ENCODE assay signal across 14 cellular contexts in the genomic region with DNA sequence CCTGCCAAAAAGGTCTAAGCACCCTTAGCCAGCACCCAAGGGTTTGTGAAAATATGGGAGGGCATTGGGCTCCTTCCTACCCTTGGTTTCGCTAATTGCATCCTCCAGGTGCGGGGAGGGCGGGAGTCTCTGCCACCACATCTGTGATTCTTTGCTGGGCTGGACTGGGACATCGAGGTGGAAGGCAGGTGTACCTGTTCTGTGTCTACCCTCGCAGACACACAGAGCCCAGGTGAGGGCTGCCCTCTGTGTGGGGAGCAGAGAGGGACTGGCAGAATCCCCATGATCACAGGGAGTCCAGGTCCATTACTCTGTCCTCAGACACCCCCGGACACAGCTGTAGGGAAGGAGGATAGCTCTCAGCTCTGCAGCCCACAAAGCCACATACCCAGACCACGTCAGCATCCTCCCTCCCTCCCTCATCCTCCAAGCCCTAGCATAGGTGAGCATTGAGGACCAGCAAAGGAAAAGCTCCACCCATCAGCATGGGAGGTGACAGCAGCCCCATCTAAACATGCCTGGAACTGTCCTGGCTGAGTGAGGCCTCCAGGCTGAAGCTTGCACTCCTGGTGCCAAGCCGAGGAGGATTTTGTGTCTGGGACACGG. TPM values are rescaled to one million over a fixed set of nuclear protein-coding genes. Genes with fewer than 3 reads are reported as not detected.
DNase-seq lines count a peak whose midpoint lies in the region; ATAC-seq and TF ChIP-seq lines count a peak whose summit lies in the region.
"Had no signal": no experiment of that assay in that cellular context is flagged by ENCODE, and none has a peak within 500 bp of the region (broad histone marks: within the 10 kb centered on the region; RNA-seq: fewer than 3 reads in every experiment).

No MANE protein-coding gene starts in this region.

- peaks cover 53% of the 10 kb centered on the region for H3K4me1 Mint-ChIP-seq in activated CD4-positive, alpha-beta memory T cell treated with anti-CD3 and anti-CD28 coated beads, Interleukin-2, amount 10 ng/mL, durations not matched to agents 7 days and 5 days

- intact Hi-C loops in vagina (cut with DNase I), result no loop called here

- peak; percentile 5 for TF ChIP-seq CTCF in foreskin keratinocyte (conservative IDR thresholded peaks at IDR 0.05)
- TF ChIP-seq CTCF in vagina (IDR thresholded peaks at IDR 0.05), result no peak

- no peaks in the 10 kb centered on the region for H3K36me3 Mint-ChIP-seq in activated CD4-positive, alpha-beta memory T cell treated with anti-CD3 and anti-CD28 coated beads, Interleukin-2, amount 10 ng/mL, durations not matched to agents 7 days and 5 days (ENCODE audit: low read depth)

- H3K27me3 ChIP-seq in foreskin keratinocyte, result no peaks in the 10 kb centered on the region
- H3K27me3 ChIP-seq in vagina, result no peaks in the 10 kb centered on the region
- H3K27me3 ChIP-seq: spleen had no signal

- no peak for TF ChIP-seq POLR2A in vagina (IDR thresholded peaks at IDR 0.05)

- H3K27me3 Mint-ChIP-seq in activated CD4-positive, alpha-beta memory T cell treated with anti-CD3 and anti-CD28 coated beads, Interleukin-2, amount 10 ng/mL, durations not matched to agents 7 days and 5 days, result no peaks in the 10 kb centered on the region

- peak overlapping the region; percentile 58 for H3K4me3 Mint-ChIP-seq in activated CD4-positive, alpha-beta memory T cell treated with anti-CD3 and anti-CD28 coated beads, Interleukin-2, amount 10 ng/mL, durations not matched to agents 7 days and 5 days
- H3K4me3 Mint-ChIP-seq: nephron had no signal

- POLR2A ChIA-PET in activated CD4-positive, alpha-beta memory T cell treated with anti-CD3 and anti-CD28 coated beads, Interleukin-2, amount 10 ng/mL, durations not matched to agents 7 days and 5 days (lab: Charles Lee), result interaction anchor here (0.7 to 1.5 kb wide), 10 partner anchors 9 to 206 kb away, joined by 3 to 6 read pairs (median 4); partner anchors contain the start of gene PPP1CB

- no peak overlapping the region for H3K4me3 ChIP-seq in vagina
- H3K4me3 ChIP-seq: spleen had no signal

- CTCF ChIA-PET in activated CD4-positive, alpha-beta memory T cell treated with anti-CD3 and anti-CD28 coated beads, Interleukin-2, amount 10 ng/mL, durations not matched to agents 7 days and 5 days (lab: Charles Lee), result interaction anchor here (0.6 to 1.5 kb wide), 6 partner anchors 9 to 207 kb away, joined by 3 to 8 read pairs (median 3); partner anchors contain the start of gene PPP1CB

- no peaks in the 10 kb centered on the region for H3K9me3 Mint-ChIP-seq in activated CD4-positive, alpha-beta memory T cell treated with anti-CD3 and anti-CD28 coated beads, Interleukin-2, amount 10 ng/mL, durations not matched to agents 7 days and 5 days
- H3K9me3 Mint-ChIP-seq: nephron had no signal

- H3K27ac Mint-ChIP-seq in activated CD4-positive, alpha-beta memory T cell treated with anti-CD3 and anti-CD28 coated beads, Interleukin-2, amount 10 ng/mL, durations not matched to agents 7 days and 5 days, result peak overlapping the region; percentile 86
- H3K27ac Mint-ChIP-seq: nephron had no signal

- H3K27ac ChIP-seq in foreskin keratinocyte (no peak overlapping the region), vagina (no peak overlapping the region)
- H3K27ac ChIP-seq: WERI-Rb-1 had no signal

- DNase-seq in activated T-cell treated with anti-CD3 and anti-CD28 coated beads for 48 hours (ENCODE audit: low read depth), result peak; percentile 12
- DNase-seq in activated T-cell treated with anti-CD3 and anti-CD28 coated beads for 4 hours, result no peak
- DNase-seq in activated CD4-positive, alpha-beta memory T cell treated with anti-CD3 and anti-CD28 coated beads, Interleukin-2, amount 10 ng/mL, durations not matched to agents 7 days and 5 days, result peak; percentile 82
- peak; percentile 86 to 92 for DNase-seq in foreskin keratinocyte
- peak; percentile 51 for DNase-seq in stimulated activated CD8-positive, alpha-beta memory T cell treated with anti-CD3 and anti-CD28 coated beads, Interleukin-4, amount 100 ng/mL, for 48 hours
- DNase-seq in vagina (ENCODE audit: extremely low spot score in 2 of 2), result no peak
- DNase-seq in pons (ENCODE audit: low spot score), result no peak
- DNase-seq in DMS79 treated with DMSO at 0.1 percent for 48 hours (lab: John Stamatoyannopoulos, UW), result no peak
- DNase-seq: DMS79, NCI-H1092 treated with DMSO at 0.1 percent for 48 hours, SHP77 treated with DMSO at 0.1 percent for 48 hours, spleen had no signal

- H3K9me3 ChIP-seq in vagina, result no peaks in the 10 kb centered on the region
- H3K9me3 ChIP-seq: spleen had no signal

- H3K4me1 ChIP-seq in foreskin keratinocyte (peaks cover 15% of the 10 kb centered on the region), vagina (peaks cover 13% of the 10 kb centered on the region)

- peak; percentile 91 for ATAC-seq in foreskin keratinocyte

- no peaks in the 10 kb centered on the region for H3K36me3 ChIP-seq in vagina
- H3K36me3 ChIP-seq: spleen, WERI-Rb-1 had no signal

RNA-seq across cellular contexts. Expression of gene PLB1, which starts 49.8 kb away (rescaled TPM):
- 1 to 10 TPM; 1.1 to 1.2 TPM for total RNA-seq in activated CD4-positive, alpha-beta memory T cell treated with anti-CD3 and anti-CD28 coated beads, Interleukin-2, amount 10 ng/mL, durations not matched to agents 7 days and 5 days
- total RNA-seq in foreskin keratinocyte (3.7 and 3.8 TPM in 2 replicates), vagina (2.5 TPM)
- 2.1 and 2.2 TPM in 2 replicates for polyA plus RNA-seq in foreskin keratinocyte

Comparison
In these comparisons a context has a peak if more than half of its experiments do, and no peak if none do; other contexts are left out.
1. DNase-seq: peak in activated T-cell treated with anti-CD3 and anti-CD28 coated beads for 48 hours (single experiment), activated CD4-positive, alpha-beta memory T cell treated with anti-CD3 and anti-CD28 coated beads, Interleukin-2, amount 10 ng/mL, durations not matched to agents 7 days and 5 days (single experiment), foreskin keratinocyte (2 of 2) and stimulated activated CD8-positive, alpha-beta memory T cell treated with anti-CD3 and anti-CD28 coated beads, Interleukin-4, amount 100 ng/mL, for 48 hours (single experiment); none in activated T-cell treated with anti-CD3 and anti-CD28 coated beads for 4 hours (single experiment), vagina (0 of 2), pons (single experiment) and DMS79 treated with DMSO at 0.1 percent for 48 hours (single experiment).